In the genomic region with DNA sequence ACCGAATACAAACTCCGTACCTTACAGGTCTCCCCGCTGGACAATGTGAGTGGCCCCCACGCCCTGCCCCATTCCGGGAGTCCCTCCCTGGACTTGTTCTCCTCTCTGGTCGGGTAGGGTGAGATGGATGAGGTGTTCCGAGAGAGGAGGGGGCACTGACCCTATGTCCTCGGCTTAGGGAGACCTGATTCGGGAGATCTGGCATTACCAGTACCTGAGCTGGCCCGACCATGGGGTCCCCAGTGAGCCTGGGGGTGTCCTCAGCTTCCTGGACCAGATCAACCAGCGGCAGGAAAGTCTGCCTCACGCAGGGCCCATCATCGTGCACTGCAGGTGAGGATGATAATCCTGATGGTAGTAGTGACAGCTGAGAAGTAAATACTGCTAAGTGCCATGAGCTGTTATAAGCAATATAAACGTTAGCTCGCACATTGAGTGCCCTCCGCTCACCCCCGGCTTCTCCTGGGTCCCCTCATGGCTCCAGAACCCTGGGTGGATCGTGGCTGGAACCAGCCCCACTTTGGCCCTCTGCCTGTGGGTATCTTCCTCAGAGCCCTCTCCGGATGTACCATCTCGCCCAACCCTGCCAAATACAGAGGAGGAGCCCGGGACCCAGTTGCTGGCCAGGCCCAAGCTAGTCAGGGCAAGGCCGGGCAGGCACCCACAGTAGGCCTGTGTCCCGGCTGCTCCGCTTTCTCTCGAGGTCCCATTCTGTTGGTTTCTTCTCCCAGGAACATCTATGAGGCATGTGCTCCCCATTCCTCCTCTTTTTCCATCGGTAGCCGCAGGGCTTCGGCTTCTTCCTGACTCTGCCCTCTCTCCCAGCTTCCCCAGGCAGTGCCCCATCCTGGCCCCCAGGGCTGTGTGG, we compare ENCODE assay signal across 11 cellular contexts. TPM values are rescaled to one million over a fixed set of nuclear protein-coding genes. Genes with fewer than 3 reads are reported as not detected.
DNase-seq lines count a peak whose midpoint lies in the region; ATAC-seq and TF ChIP-seq lines count a peak whose summit lies in the region.
"Had no signal": no experiment of that assay in that cellular context is flagged by ENCODE, and none has a peak within 500 bp of the region (broad histone marks: within the 10 kb centered on the region; RNA-seq: fewer than 3 reads in every experiment).

No MANE protein-coding gene starts in this region.

- H3K27ac Mint-ChIP-seq in stimulated activated naive B cell treated with anti-CD40 and anti-IgM and Interleukin-4, amounts not matched to agents 10 μg/mL and 1 μg/mL and 100 μg/mL, for 72 hours: peak overlapping the region; percentile 98

- H3K79me2 ChIP-seq in SU-DHL-6 (ENCODE audit: insufficient read depth, low read length): no peaks in the 10 kb centered on the region

- no peaks in the 10 kb centered on the region for H3K27me3 ChIP-seq in SU-DHL-6 (ENCODE audit: low read length)
- no peaks in the 10 kb centered on the region for H3K27me3 ChIP-seq in esophagus squamous epithelium
- H3K27me3 ChIP-seq: cardiac muscle cell had no signal

- H3K36me3 Mint-ChIP-seq in stimulated activated naive B cell treated with anti-CD40 and anti-IgM and Interleukin-4, amounts not matched to agents 10 μg/mL and 1 μg/mL and 100 μg/mL, for 72 hours: peaks cover 78 to 95% of the 10 kb centered on the region in 2 donors

- peak overlapping the region; percentile 61 for H3K4me2 ChIP-seq in SU-DHL-6 (ENCODE audit: low read depth, low read length, poor library complexity, severe bottlenecking)

- intact Hi-C loops in esophagus squamous epithelium (cut with DNase I): no loop called here

- peaks cover 88 to 100% of the 10 kb centered on the region in 2 donors for H3K4me1 Mint-ChIP-seq in stimulated activated naive B cell treated with anti-CD40 and anti-IgM and Interleukin-4, amounts not matched to agents 10 μg/mL and 1 μg/mL and 100 μg/mL, for 72 hours

- H3K4me3 Mint-ChIP-seq in stimulated activated naive B cell treated with anti-CD40 and anti-IgM and Interleukin-4, amounts not matched to agents 10 μg/mL and 1 μg/mL and 100 μg/mL, for 72 hours: peak overlapping the region; percentile 89

- ATAC-seq in stimulated activated naive B cell treated with anti-CD40 and anti-IgM and Interleukin-4, amounts not matched to agents 10 μg/mL and 1 μg/mL and 100 μg/mL, for 72 hours (replicated peaks): no peak

- peaks cover 34 to 95% (median 58%) of the 10 kb centered on the region in 3 donors for H3K4me1 ChIP-seq in esophagus squamous epithelium

- H3K36me3 ChIP-seq in SU-DHL-6 (ENCODE audit: low read length): no peaks in the 10 kb centered on the region
- H3K36me3 ChIP-seq in esophagus squamous epithelium: peaks cover 0 to 34% (median 0%) of the 10 kb centered on the region in 3 donors
- H3K36me3 ChIP-seq: cardiac muscle cell had no signal

- H2AFZ ChIP-seq in SU-DHL-6 (ENCODE audit: low read depth, low read length, severe bottlenecking): no peak overlapping the region

- H3K27ac ChIP-seq in SU-DHL-6 (ENCODE audit: low read depth, low read length): no peak overlapping the region
- peak overlapping the region; percentile 50 to 95 (median 66) for H3K27ac ChIP-seq in esophagus squamous epithelium

- no peaks in the 10 kb centered on the region for H3F3A ChIP-seq in SU-DHL-6 (ENCODE audit: insufficient read depth)

- peak; percentile 75 for DNase-seq in activated CD8-positive, alpha-beta memory T cell treated with anti-CD3 and anti-CD28 coated beads for 24 hours
- no peak for DNase-seq in activated CD8-positive, alpha-beta memory T cell treated with anti-CD3 and anti-CD28 coated beads, Interleukin-2, amount 50 U/mL, for 48 hours
- DNase-seq in esophagus squamous epithelium (lab: John Stamatoyannopoulos, UW): no peak
- DNase-seq in stimulated activated naive B cell treated with anti-CD40 and anti-IgM and Interleukin-4, amounts not matched to agents 10 μg/mL and 1 μg/mL and 100 μg/mL, for 72 hours: no peak
- no peak for DNase-seq in SW480 (ENCODE audit: low spot score)
- no peak for DNase-seq in DMS 273 treated with DMSO at 0.1 percent for 48 hours (lab: John Stamatoyannopoulos, UW)
- no peak for DNase-seq in cerebellum (ENCODE audit: low spot score)
- DNase-seq: foreskin melanocyte had no signal

- no peaks in the 10 kb centered on the region for H3K9me2 ChIP-seq in SU-DHL-6 (replicated peaks; ENCODE audit: insufficient read depth, low read length)

- H3K9me3 ChIP-seq in SU-DHL-6 (ENCODE audit: insufficient read depth, low read length) (no peaks in the 10 kb centered on the region), esophagus squamous epithelium (no peaks in the 10 kb centered on the region)

- no peak for TF ChIP-seq CTCF in SU-DHL-6 (IDR thresholded peaks at IDR 0.05; ENCODE audit: insufficient read depth, low read length, poor library complexity, severe bottlenecking)
- TF ChIP-seq CTCF in esophagus squamous epithelium (IDR thresholded peaks at IDR 0.05): no peak

- no peaks in the 10 kb centered on the region for H3K9me3 Mint-ChIP-seq in stimulated activated naive B cell treated with anti-CD40 and anti-IgM and Interleukin-4, amounts not matched to agents 10 μg/mL and 1 μg/mL and 100 μg/mL, for 72 hours

- WGBS in esophagus squamous epithelium, 2 donors: 38 to 63% methylated on average over 16 to 20 of the region's 28 CpGs

- no peak for TF ChIP-seq POLR2A in esophagus squamous epithelium (IDR thresholded peaks at IDR 0.05)

- H3K27me3 Mint-ChIP-seq in stimulated activated naive B cell treated with anti-CD40 and anti-IgM and Interleukin-4, amounts not matched to agents 10 μg/mL and 1 μg/mL and 100 μg/mL, for 72 hours: no peaks in the 10 kb centered on the region

- H3K9ac ChIP-seq in SU-DHL-6 (ENCODE audit: low read length): peak overlapping the region; percentile 33

- H4K20me1 ChIP-seq in SU-DHL-6 (ENCODE audit: low read depth, low read length): no peaks in the 10 kb centered on the region

- H3K4me3 ChIP-seq in SU-DHL-6 (ENCODE audit: insufficient read depth, low read length, poor library complexity, severe bottlenecking) (peak overlapping the region; percentile 23), esophagus squamous epithelium (no peak overlapping the region)
- H3K4me3 ChIP-seq: cardiac muscle cell had no signal

RNA-seq across cellular contexts. Expression of a gene that starts 6.8 kb away (rescaled TPM):
- total RNA-seq in esophagus squamous epithelium (10 to 100 TPM; 11.0 to 29.7 (median 21.5) TPM), cerebellum (2.9 TPM)

RNA-seq across cellular contexts. Expression of a gene that starts 12.5 kb away (rescaled TPM):
- total RNA-seq in esophagus squamous epithelium: 100 to 1,000 TPM; 127 to 259 (median 241) TPM
- 74.0 TPM for total RNA-seq in cerebellum

RNA-seq across cellular contexts. Expression of a gene that starts 12.7 kb away (rescaled TPM):
- total RNA-seq in esophagus squamous epithelium (10 to 100 TPM; 16.1 to 39.5 (median 36.2) TPM), cerebellum (23.3 TPM)

RNA-seq across cellular contexts. Expression of a gene that starts 14.2 kb away (rescaled TPM):
- total RNA-seq in esophagus squamous epithelium (100 to 1,000 TPM; 110 to 377 (median 156) TPM), cerebellum (131 TPM)

RNA-seq across cellular contexts. Expression of a gene that starts 14.4 kb away (rescaled TPM):
- not detected for total RNA-seq in esophagus squamous epithelium
- not detected for total RNA-seq in cerebellum
- total RNA-seq: cardiac muscle cell, myocyte had no signal
